ENCODE assay signal across 8 cellular contexts in genomic region chr10:3887885-3888476, GRCh38.
A peak's percentile ranks its signal among the peaks of the same experiment; 100 is the strongest.
DNase-seq lines count a peak whose midpoint lies in the region; FAIRE-seq and TF ChIP-seq lines count a peak whose summit lies in the region.

No MANE protein-coding gene starts in this region.

- FAIRE-seq in G401.6 (lab: Jason Lieb, UNC): peak; percentile 99
- peak; percentile 91 for FAIRE-seq in RCC 7860 (lab: Jason Lieb, UNC)
- FAIRE-seq in HTR-8/SVneo (lab: Jason Lieb, UNC): no peak

- H3K4me3 ChIP-seq in astrocyte of the cerebellum (ENCODE audit: low read depth, low read length) (no peak overlapping the region), liver (ENCODE audit: low read depth in 1 of 3, low read length in 3 of 3) (no peak overlapping the region)

- H3K27me3 ChIP-seq in liver (ENCODE audit: control insufficient read depth in 4 of 4, insufficient read depth in 4 of 4, low read length in 3 of 4): no peaks in the 10 kb centered on the region

- peaks cover 0 to 5% (median 0%) of the 10 kb centered on the region in 4 donors for H3K4me1 ChIP-seq in liver (ENCODE audit: control insufficient read depth in 4 of 4, insufficient read depth in 4 of 4, low read length in 3 of 4)

- peak overlapping the region in 1 of 2 donors; percentile 45 for H3K9ac ChIP-seq in liver (ENCODE audit: low read depth in 1 of 2, low read length in 2 of 2)

- WGBS in liver: 65% methylated on average over 9 of the region's 9 CpGs

- DNase-seq in HCEC 1CT: peak; percentile 89
- DNase-seq in RCC 7860 (ENCODE audit: low spot score): peak; percentile 96
- peak; percentile 62 for DNase-seq in astrocyte of the cerebellum (ENCODE audit: low read depth)
- peak; percentile 34 for DNase-seq in stimulated activated CD8-positive, alpha-beta memory T cell treated with anti-CD3 and anti-CD28 coated beads, Interleukin-4, amount 100 ng/mL, for 24 hours (ENCODE audit: low read depth)
- no peak for DNase-seq in NK-92 (lab: John Stamatoyannopoulos, UW; ENCODE audit: unreplicated experiment)
- no peak for DNase-seq in HTR-8/SVneo (ENCODE audit: insufficient read length, low spot score)

- TF ChIP-seq RAD21 in liver (IDR thresholded peaks at IDR 0.05): no peak

- in situ Hi-C loops in astrocyte of the cerebellum (cut with HindIII; ENCODE audit: low sequenced_read_pairs): no loop called here

- no peaks in the 10 kb centered on the region for H3K9me3 ChIP-seq in liver (ENCODE audit: control insufficient read depth in 4 of 4, low read length in 3 of 4)

- peak overlapping the region; percentile 35 to 64 for H3K27ac ChIP-seq in liver (ENCODE audit: low read depth in 1 of 2, low read length in 2 of 2)

- TF ChIP-seq CTCF in astrocyte of the cerebellum (IDR thresholded peaks at IDR 0.05; ENCODE audit: low read depth, low read length, missing control alignments) (no peak), liver (IDR thresholded peaks at IDR 0.05; ENCODE audit: low read depth, low read length, missing input control) (no peak)

- H3K36me3 ChIP-seq in liver (ENCODE audit: control insufficient read depth in 4 of 4, insufficient read depth in 3 of 4, low read depth in 1 of 4, low read length in 3 of 4): no peaks in the 10 kb centered on the region

TF ChIP-seq in liver, 16 proteins besides CTCF, POLR2A, EP300 and RAD21:
- TF ChIP-seq HNF4G (IDR thresholded peaks at IDR 0.05) (no peak), REST (IDR thresholded peaks at IDR 0.05) (no peak), TAF1 (conservative IDR thresholded peaks at IDR 0.05) (no peak), SP1 (IDR thresholded peaks at IDR 0.05) (no peak)

Comparison
In these comparisons a context has a peak if more than half of its experiments do, and no peak if none do; other contexts are left out.
1. DNase-seq: peak in HCEC 1CT (single experiment), RCC 7860 (single experiment), astrocyte of the cerebellum (single experiment) and stimulated activated CD8-positive, alpha-beta memory T cell treated with anti-CD3 and anti-CD28 coated beads, Interleukin-4, amount 100 ng/mL, for 24 hours (single experiment); none in NK-92 (single experiment) and HTR-8/SVneo (single experiment).